18 cellular contexts compared by ENCODE assay signal in the genomic region with DNA sequence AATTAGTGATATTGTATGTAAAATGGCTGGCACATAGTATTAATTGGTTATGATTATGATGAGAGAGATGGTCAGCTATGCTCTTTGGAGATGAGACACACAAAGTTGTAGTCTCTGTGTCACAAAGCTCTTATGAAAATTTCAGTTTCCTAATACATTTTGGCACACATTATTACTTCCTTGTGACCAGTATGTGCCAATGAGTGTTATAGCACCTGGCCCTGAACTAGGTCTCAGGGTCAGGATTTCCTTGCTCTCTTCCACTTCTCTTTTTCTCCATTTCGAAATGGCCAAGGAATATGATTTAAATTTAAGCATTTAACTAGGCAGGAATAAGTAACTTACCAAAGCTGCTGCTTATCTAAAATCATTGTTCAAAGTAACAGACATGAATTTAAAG. TPM values are rescaled to one million over a fixed set of nuclear protein-coding genes. Genes with fewer than 3 reads are reported as not detected.
DNase-seq lines count a peak whose midpoint lies in the region; ATAC-seq and TF ChIP-seq lines count a peak whose summit lies in the region.
"Had no signal": no experiment of that assay in that cellular context is flagged by ENCODE, and none has a peak within 500 bp of the region (broad histone marks: within the 10 kb centered on the region; RNA-seq: fewer than 3 reads in every experiment).

No MANE protein-coding gene starts in this region.

- BruUV-seq in Calu3 (replicated peaks; lab: Mats Ljungman, UMichigan), result no TSS peak

- H3K36me3 ChIP-seq in neutrophil, result peaks cover 10% of the 10 kb centered on the region
- H3K36me3 ChIP-seq: breast epithelium had no signal

- H3K9me3 ChIP-seq in neutrophil, result no peaks in the 10 kb centered on the region
- H3K9me3 ChIP-seq: breast epithelium had no signal

- peaks cover 45 to 54% of the 10 kb centered on the region in 2 experiments for H3K4me1 ChIP-seq in neutrophil (ENCODE audit: control insufficient read depth in 1 of 2, insufficient read depth in 1 of 2, low read depth in 1 of 2, low read length in 1 of 2)
- H3K4me1 ChIP-seq: breast epithelium had no signal

- H3K27me3 ChIP-seq in neutrophil, result no peaks in the 10 kb centered on the region
- H3K27me3 ChIP-seq: breast epithelium had no signal

- peak overlapping the region; percentile 51 for H3K27ac Mint-ChIP-seq in Calu3 (ENCODE audit: unreplicated experiment)
- H3K27ac Mint-ChIP-seq in central memory CD8-positive, alpha-beta T cell (ENCODE audit: low read depth), result peak overlapping the region; percentile 22
- H3K27ac Mint-ChIP-seq: activated naive CD4-positive, alpha-beta T cell treated with anti-CD3 and anti-CD28 coated beads for 36 hours had no signal

- H3K4me3 Mint-ChIP-seq in Calu3 (ENCODE audit: low read depth, unreplicated experiment), result no peak overlapping the region
- H3K4me3 Mint-ChIP-seq in central memory CD8-positive, alpha-beta T cell, result no peak overlapping the region
- H3K4me3 Mint-ChIP-seq: activated naive CD4-positive, alpha-beta T cell treated with anti-CD3 and anti-CD28 coated beads for 36 hours had no signal

- CTCF ChIA-PET in Calu3 (lab: Charles Lee), result interaction anchor here (0.5 to 0.8 kb wide), 2 partner anchors 21 to 429 kb away, joined by 3 to 7 read pairs; no protein-coding TSS in a partner anchor

- intact Hi-C loops in Calu3 (cut with micrococcal nuclease; ENCODE audit: unreplicated experiment) (no loop called here), head of caudate nucleus (cut with DNase I) (no loop called here)

- no peak for TF ChIP-seq CTCF in Calu3 (IDR thresholded peaks at IDR 0.05; ENCODE audit: unreplicated experiment)
- TF ChIP-seq CTCF in neutrophil (IDR thresholded peaks at IDR 0.05), result no peak
- no peak for TF ChIP-seq CTCF in GM13976 (IDR thresholded peaks at IDR 0.05; ENCODE audit: borderline replicate concordance, control extremely low read depth, extremely low read depth, insufficient read depth, missing control alignments)

- H3K4me1 Mint-ChIP-seq in Calu3 (ENCODE audit: low read depth, unreplicated experiment), result peaks cover 20% of the 10 kb centered on the region
- peaks cover 55% of the 10 kb centered on the region for H3K4me1 Mint-ChIP-seq in central memory CD8-positive, alpha-beta T cell

- peaks cover 90% of the 10 kb centered on the region for H3K36me3 Mint-ChIP-seq in Calu3 (ENCODE audit: insufficient read depth, unreplicated experiment)
- H3K36me3 Mint-ChIP-seq in central memory CD8-positive, alpha-beta T cell (ENCODE audit: insufficient read depth), result peaks cover 63% of the 10 kb centered on the region

- no peaks in the 10 kb centered on the region for H3K27me3 Mint-ChIP-seq in Calu3 (ENCODE audit: unreplicated experiment)
- H3K27me3 Mint-ChIP-seq in central memory CD8-positive, alpha-beta T cell, result no peaks in the 10 kb centered on the region

- no peak overlapping the region for H3K4me3 ChIP-seq in neutrophil (ENCODE audit: low read depth in 1 of 2, low read length in 1 of 2)
- H3K4me3 ChIP-seq: breast epithelium had no signal

- in situ Hi-C loops in GM13976 (cut with MboI; ENCODE audit: low sequenced_read_pairs, unreplicated experiment), result no loop called here

- no peaks in the 10 kb centered on the region for H3K9me3 Mint-ChIP-seq in Calu3 (ENCODE audit: low read depth, unreplicated experiment)
- H3K9me3 Mint-ChIP-seq in central memory CD8-positive, alpha-beta T cell, result no peaks in the 10 kb centered on the region
- H3K9me3 Mint-ChIP-seq: activated naive CD4-positive, alpha-beta T cell treated with anti-CD3 and anti-CD28 coated beads for 36 hours had no signal

- DNase-seq in Calu3 (no peak), MV-4-11 (lab: John Stamatoyannopoulos, UW) (peak; percentile 82), Kasumi-1 (lab: John Stamatoyannopoulos, UW) (no peak), iPS-NIHi11 (ENCODE audit: low spot score) (no peak), GM13976 (ENCODE audit: low spot score) (no peak), head of caudate nucleus (no peak)
- no peak for DNase-seq in central memory CD8-positive, alpha-beta T cell (ENCODE audit: low spot score in 2 of 2)
- DNase-seq: activated naive CD4-positive, alpha-beta T cell treated with anti-CD3 and anti-CD28 coated beads for 36 hours; HCEC 1CT; kidney glomerular epithelial cell; NCI-H2029; NCI-H524; posterior cingulate gyrus; stimulated activated CD4-positive, alpha-beta T cell treated with anti-CD3 and anti-CD28 coated beads, Interleukin-12 subunit alpha, Interleukin-12 subunit beta, amount 100 ng/mL, for 4 hours; stimulated activated naive CD4-positive, alpha-beta T cell treated with Interleukin-2 at 50 U/mL for 16 hours; trophoblast cell had no signal

- peak overlapping the region; percentile 75 for H3K27ac ChIP-seq in neutrophil

- no peak for ATAC-seq in central memory CD8-positive, alpha-beta T cell (replicated peaks; ENCODE audit: extremely low read depth, poor library complexity, severe bottlenecking)

RNA-seq across cellular contexts. Expression of a gene that starts 28.0 kb away (rescaled TPM):
- total RNA-seq in Calu3 (2022), result 84.9 and 91.4 TPM in 2 replicates
